Comparison of ENCODE assay signal across 8 cellular contexts in the genomic region with DNA sequence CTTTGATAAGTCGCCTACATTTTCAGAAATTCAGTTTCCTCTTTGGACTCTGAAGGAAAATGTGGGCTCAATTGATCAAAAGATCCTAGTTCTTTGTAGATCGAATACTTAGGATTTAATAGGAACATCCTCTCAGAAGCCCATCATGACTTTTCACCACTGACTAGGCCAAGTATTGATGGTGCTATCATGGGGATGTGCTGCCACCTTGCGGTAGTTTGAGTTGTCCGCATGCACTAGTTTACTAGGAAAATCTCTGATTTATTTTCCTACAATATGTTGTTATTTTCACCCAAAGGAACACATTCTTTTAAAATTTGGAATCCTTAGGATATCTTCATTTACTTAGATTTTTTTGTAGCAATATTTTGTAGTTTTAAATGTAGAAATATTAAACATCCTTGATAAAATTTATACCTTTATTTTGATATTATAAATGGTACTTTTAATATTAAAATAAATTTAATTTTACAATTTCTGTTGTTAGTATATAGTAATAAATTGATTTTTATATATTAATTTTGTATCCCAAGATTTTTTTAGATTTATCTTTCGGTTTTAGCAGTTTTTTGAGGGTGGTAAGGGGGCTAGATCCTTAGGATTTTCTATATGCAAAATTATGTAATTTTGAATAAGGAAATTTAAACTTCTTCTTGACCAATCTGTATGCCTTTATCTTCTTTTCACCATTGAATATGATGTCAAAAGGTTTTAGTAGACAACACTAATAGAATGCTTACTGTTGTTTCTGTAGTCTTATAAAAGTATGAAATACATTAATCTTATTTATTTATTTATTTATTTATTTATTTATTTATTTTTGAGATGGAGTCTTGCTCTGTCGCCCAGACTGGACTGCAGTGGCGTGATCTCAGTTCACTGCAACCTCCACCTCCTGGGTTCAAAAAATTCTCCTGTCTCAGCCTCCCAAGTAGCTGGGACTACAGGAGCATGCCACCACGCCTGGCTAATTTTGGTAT. TPM values are rescaled to one million over a fixed set of nuclear protein-coding genes. Genes with fewer than 3 reads are reported as not detected.
A peak's percentile ranks its signal among the peaks of the same experiment; 100 is the strongest.
DNase-seq lines count a peak whose midpoint lies in the region; ATAC-seq and TF ChIP-seq lines count a peak whose summit lies in the region.

No MANE protein-coding gene starts in this region.

- H3K36me3 ChIP-seq in DOHH2 (ENCODE audit: control insufficient read depth, low read length) = peaks cover 22% of the 10 kb centered on the region
- H3K36me3 ChIP-seq in kidney epithelial cell (ENCODE audit: control insufficient read depth, insufficient read depth, low read length) = no peaks in the 10 kb centered on the region

- peak; percentile 69 for TF ChIP-seq CTCF in DOHH2 (IDR thresholded peaks at IDR 0.05; ENCODE audit: low read depth, low read length, poor library complexity, severe bottlenecking)
- TF ChIP-seq CTCF in HFFc6 (IDR thresholded peaks at IDR 0.05) = peak; percentile 95
- TF ChIP-seq CTCF in kidney epithelial cell (IDR thresholded peaks at IDR 0.05; ENCODE audit: insufficient read depth, low read length, poor library complexity, severe bottlenecking) = peak; percentile 80

- peaks cover 34% of the 10 kb centered on the region for H3F3A ChIP-seq in DOHH2 (ENCODE audit: control insufficient read depth, insufficient read depth)

- no peak overlapping the region for H3K27ac Mint-ChIP-seq in HFFc6

- peaks cover 3% of the 10 kb centered on the region; the same call in 1 of the 2 replicates for H3K27me3 Mint-ChIP-seq in HFFc6 (ENCODE audit: insufficient read depth)

- no peaks in the 10 kb centered on the region for H3K9me2 ChIP-seq in DOHH2 (replicated peaks; ENCODE audit: control insufficient read depth, low read length)

- H3K9me3 Mint-ChIP-seq in HFFc6 = no peaks in the 10 kb centered on the region

- peaks cover 12% of the 10 kb centered on the region; the same call in 1 of the 2 replicates for H3K9me3 ChIP-seq in DOHH2 (ENCODE audit: control insufficient read depth, insufficient read depth, low read length)

- peak overlapping the region; percentile 96 for H3K27ac ChIP-seq in DOHH2 (ENCODE audit: low read depth, low read length)
- H3K27ac ChIP-seq in caudate nucleus (ENCODE audit: low read depth, low read length) = no peak overlapping the region

- no peaks in the 10 kb centered on the region for H3K27me3 ChIP-seq in DOHH2 (ENCODE audit: control insufficient read depth, low read length)
- no peaks in the 10 kb centered on the region for H3K27me3 ChIP-seq in kidney epithelial cell (ENCODE audit: control insufficient read depth, insufficient read depth, low read length)

- no peaks in the 10 kb centered on the region for H4K20me1 ChIP-seq in DOHH2 (ENCODE audit: control insufficient read depth, insufficient read depth, low read depth, low read length)

- H3K4me1 Mint-ChIP-seq in HFFc6 (ENCODE audit: low read depth) = no peaks in the 10 kb centered on the region

- no peaks in the 10 kb centered on the region for H3K36me3 Mint-ChIP-seq in HFFc6 (ENCODE audit: low read depth)

- H3K4me2 ChIP-seq in DOHH2 (ENCODE audit: low read length) = peak overlapping the region; percentile 65

- no peak overlapping the region for H3K4me3 Mint-ChIP-seq in HFFc6

- H3K4me1 ChIP-seq in DOHH2 (ENCODE audit: control insufficient read depth, low read length) = peaks cover 62% of the 10 kb centered on the region

- DNase-seq in HFFc6 (peak; percentile 60), NCI-H2196 (lab: John Stamatoyannopoulos, UW; ENCODE audit: unreplicated experiment) (peak; percentile 79), caudate nucleus (lab: John Stamatoyannopoulos, UW) (peak in 47 of 61 donors; percentile 2 to 83 (median 41)), kidney epithelial cell (ENCODE audit: low read depth) (peak; percentile 25)
- DNase-seq in activated CD4-positive, CD25-positive, alpha-beta regulatory T cell treated with anti-CD3 and anti-CD28 coated beads, Interleukin-2, amount 50 U/mL, for 16 hours (ENCODE audit: low read depth, low spot score) = peak; percentile 66
- peak; percentile 69 for DNase-seq in stimulated activated CD4-positive, alpha-beta T cell treated with anti-CD3 and anti-CD28 coated beads, Interleukin-2, amount 100 ng/mL, for 4 hours (ENCODE audit: low read depth)

- H3K4me3 ChIP-seq in DOHH2 (ENCODE audit: low read length) = peak overlapping the region; percentile 47
- no peak overlapping the region for H3K4me3 ChIP-seq in kidney epithelial cell (ENCODE audit: low read depth, low read length)

- H3K79me2 ChIP-seq in DOHH2 (ENCODE audit: control insufficient read depth, low read length) = no peaks in the 10 kb centered on the region

- ATAC-seq in HG03469 (IDR thresholded peaks at IDR 0.05; ENCODE audit: unreplicated experiment) = no peak

RNA-seq across cellular contexts. Expression of a gene that starts 52.9 kb away (rescaled TPM):
- total RNA-seq in HFFc6 (2021; fragmentation: NEBNext Ultra II Directional; extraction: Animal tissue kit (Norgen Biotek cat#: 25700)) = not detected
- total RNA-seq in kidney epithelial cell = not detected in 2 replicates

RNA-seq across cellular contexts. Expression of a gene that starts 53.6 kb away (rescaled TPM):
- total RNA-seq in HFFc6 (2021; fragmentation: NEBNext Ultra II Directional; extraction: Animal tissue kit (Norgen Biotek cat#: 25700)) = not detected
- total RNA-seq in kidney epithelial cell = not detected in 2 replicates

Comparison
In these comparisons a context has a peak if more than half of its experiments do, and no peak if none do; other contexts are left out.
1. DNase-seq: peak in every context shown above with its lines; median percentile 79 in NCI-H2196; 69 in stimulated activated CD4-positive, alpha-beta T cell treated with anti-CD3 and anti-CD28 coated beads, Interleukin-2, amount 100 ng/mL, for 4 hours; 66 in activated CD4-positive, CD25-positive, alpha-beta regulatory T cell treated with anti-CD3 and anti-CD28 coated beads, Interleukin-2, amount 50 U/mL, for 16 hours; 60 in HFFc6; 41 in caudate nucleus; 25 in kidney epithelial cell.